In genomic region chr17:65219707-65220106, GRCh38 we compare ENCODE assay signal across 28 cellular contexts.
"Had no signal": no experiment of that assay in that cellular context is flagged by ENCODE, and none has a peak within 500 bp of the region (broad histone marks: within the 10 kb centered on the region; RNA-seq: fewer than 3 reads in every experiment).

No MANE protein-coding gene starts in this region.

- H3K36me3 Mint-ChIP-seq: activated naive CD4-positive, alpha-beta T cell treated with anti-CD3 and anti-CD28 coated beads, Interleukin-2, amount 10 ng/mL, durations not matched to agents 7 days and 5 days; activated naive CD4-positive, alpha-beta T cell treated with anti-CD3 and anti-CD28 coated beads, Interleukin-2, amount 50 U/mL, for 72 hours; activated naive CD8-positive, alpha-beta T cell treated with anti-CD3 and anti-CD28 coated beads, Interleukin-2, amount 10 ng/mL, durations not matched to agents 7 days and 5 days had no signal

- H3K4me1 ChIP-seq: body of pancreas, colonic mucosa had no signal

- H3K9me3 Mint-ChIP-seq: activated B cell treated with CpG ODN at 0.5 μM for 24 hours; activated CD8-positive, alpha-beta T cell treated with anti-CD3 and anti-CD28 coated beads for 36 hours; activated naive CD4-positive, alpha-beta T cell treated with anti-CD3 and anti-CD28 coated beads, Interleukin-2, amount 10 ng/mL, durations not matched to agents 7 days and 5 days; activated naive CD4-positive, alpha-beta T cell treated with anti-CD3 and anti-CD28 coated beads, Interleukin-2, amount 50 U/mL, for 72 hours; activated naive CD8-positive, alpha-beta T cell treated with anti-CD3 and anti-CD28 coated beads, Interleukin-2, amount 10 ng/mL, durations not matched to agents 7 days and 5 days; T-helper 2 cell treated with Interferon-gamma antibody and Interleukin-4, amounts not matched to agents 5 μg/mL and 100 μg/mL, for 36 hours had no signal

- H3K27ac ChIP-seq: body of pancreas, colonic mucosa, WERI-Rb-1 had no signal

- H3K27ac Mint-ChIP-seq: activated B cell treated with CpG ODN at 0.5 μM for 24 hours; activated CD8-positive, alpha-beta T cell treated with anti-CD3 and anti-CD28 coated beads for 36 hours; activated naive CD4-positive, alpha-beta T cell treated with anti-CD3 and anti-CD28 coated beads, Interleukin-2, amount 10 ng/mL, durations not matched to agents 7 days and 5 days; activated naive CD4-positive, alpha-beta T cell treated with anti-CD3 and anti-CD28 coated beads, Interleukin-2, amount 50 U/mL, for 72 hours; activated naive CD8-positive, alpha-beta T cell treated with anti-CD3 and anti-CD28 coated beads, Interleukin-2, amount 10 ng/mL, durations not matched to agents 7 days and 5 days; T-helper 17 cell; T-helper 2 cell treated with Interferon-gamma antibody and Interleukin-4, amounts not matched to agents 5 μg/mL and 100 μg/mL, for 36 hours had no signal

- H3K9me3 ChIP-seq: body of pancreas, colonic mucosa had no signal

- H3K4me3 Mint-ChIP-seq: activated B cell treated with CpG ODN at 0.5 μM for 24 hours; activated CD8-positive, alpha-beta T cell treated with anti-CD3 and anti-CD28 coated beads for 36 hours; activated naive CD4-positive, alpha-beta T cell treated with anti-CD3 and anti-CD28 coated beads, Interleukin-2, amount 10 ng/mL, durations not matched to agents 7 days and 5 days; activated naive CD8-positive, alpha-beta T cell treated with anti-CD3 and anti-CD28 coated beads, Interleukin-2, amount 10 ng/mL, durations not matched to agents 7 days and 5 days; T-helper 17 cell; T-helper 2 cell treated with Interferon-gamma antibody and Interleukin-4, amounts not matched to agents 5 μg/mL and 100 μg/mL, for 36 hours had no signal

- H3K36me3 ChIP-seq: colonic mucosa, WERI-Rb-1 had no signal

- H3K4me1 Mint-ChIP-seq: activated B cell treated with CpG ODN at 0.5 μM for 24 hours; activated naive CD4-positive, alpha-beta T cell treated with anti-CD3 and anti-CD28 coated beads, Interleukin-2, amount 10 ng/mL, durations not matched to agents 7 days and 5 days; T-helper 17 cell had no signal

- FAIRE-seq: endometrium, frontal cortex had no signal

- DNase-seq: activated B cell treated with CpG ODN at 0.5 μM for 24 hours; activated CD4-positive, alpha-beta T cell treated with anti-CD3 and anti-CD28 coated beads for 48 hours; activated CD4-positive, alpha-beta T cell treated with anti-CD3 and anti-CD28 coated beads, Interleukin-2, amount 50 U/mL, for 1 hour; activated CD4-positive, alpha-beta T cell treated with anti-CD3 and anti-CD28 coated beads, Interleukin-2, amount 50 U/mL, for 48 hours; activated CD8-positive, alpha-beta memory T cell treated with anti-CD3 and anti-CD28 coated beads for 24 hours; activated CD8-positive, alpha-beta T cell treated with anti-CD3 and anti-CD28 coated beads for 36 hours; activated gamma-delta T cell; activated naive CD4-positive, alpha-beta T cell; activated naive CD4-positive, alpha-beta T cell treated with anti-CD3 and anti-CD28 coated beads, Interleukin-2, amount 10 ng/mL, durations not matched to agents 7 days and 5 days; activated naive CD8-positive, alpha-beta T cell treated with anti-CD3 and anti-CD28 coated beads, Interleukin-2, amount 10 ng/mL, durations not matched to agents 7 days and 5 days; activated T-cell treated with anti-CD3 and anti-CD28 coated beads, Interleukin-2, amount 50 U/mL, for 48 hours; amniotic stem cell; aorta; body of pancreas; caudate nucleus; colonic mucosa; effector CD8-positive, alpha-beta T cell; head of caudate nucleus; T-helper 1 cell; T-helper 17 cell; T1000; WERI-Rb-1 had no signal

- ATAC-seq: activated CD4-positive, CD25-positive, alpha-beta regulatory T cell treated with anti-CD3 and anti-CD28 coated beads, Interleukin-2, amount 50 U/mL, for 24 hours; activated CD8-positive, alpha-beta T cell treated with anti-CD3 and anti-CD28 coated beads for 36 hours; activated naive CD4-positive, alpha-beta T cell treated with anti-CD3 and anti-CD28 coated beads, Interleukin-2, amount 50 U/mL, for 72 hours; body of pancreas; esophagus mucosa; T-helper 17 cell had no signal

- H3K4me3 ChIP-seq: body of pancreas, colonic mucosa had no signal

- H3K27me3 ChIP-seq: body of pancreas, colonic mucosa had no signal
